Comparison of ENCODE assay signal across 11 cellular contexts in the genomic region with DNA sequence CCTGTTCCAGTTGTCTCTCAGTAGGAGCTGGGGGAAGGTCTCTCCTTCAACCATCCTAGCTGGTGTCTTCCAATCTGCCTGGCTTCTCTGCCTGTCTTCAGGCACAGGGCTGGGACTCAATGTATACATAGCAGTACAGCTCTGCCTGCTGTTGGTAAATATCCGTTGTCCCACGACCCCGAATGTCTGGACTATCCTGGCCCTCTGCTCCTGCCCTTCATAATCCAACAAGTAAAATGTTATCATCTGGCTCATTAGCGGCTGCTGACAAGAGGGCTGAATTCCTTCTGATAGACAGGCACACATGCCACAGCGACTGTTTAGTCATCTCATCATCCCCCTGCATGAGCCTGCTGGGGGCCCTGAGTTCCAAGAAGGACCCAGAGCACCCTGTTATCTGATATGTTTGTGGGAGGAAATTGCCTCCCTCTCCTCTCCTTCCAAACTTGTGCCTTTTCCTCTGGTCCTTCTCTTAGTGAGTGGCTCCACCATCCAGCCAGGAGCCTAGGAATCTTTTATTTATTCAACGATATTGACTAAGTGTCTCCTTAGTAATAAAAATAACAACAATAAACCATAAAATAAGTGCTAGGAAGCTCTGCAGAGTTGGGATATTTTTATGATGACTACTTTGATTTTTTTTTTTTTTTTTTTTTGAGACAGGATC. TPM values are rescaled to one million over a fixed set of nuclear protein-coding genes. Genes with fewer than 3 reads are reported as not detected.
DNase-seq lines count a peak whose midpoint lies in the region; ATAC-seq, FAIRE-seq and TF ChIP-seq lines count a peak whose summit lies in the region.
"Had no signal": no experiment of that assay in that cellular context is flagged by ENCODE, and none has a peak within 500 bp of the region (broad histone marks: within the 10 kb centered on the region; RNA-seq: fewer than 3 reads in every experiment).

No MANE protein-coding gene starts in this region.

- H4K20me1 ChIP-seq in Loucy (ENCODE audit: insufficient read depth, low read length, poor library complexity, severe bottlenecking) (no peaks in the 10 kb centered on the region), K562 (replicated peaks; ENCODE audit: control insufficient read depth, insufficient read depth, low read length) (no peaks in the 10 kb centered on the region)

- H3K4me3 Mint-ChIP-seq in natural killer cell treated with Interleukin-12 subunit alpha and Interleukin-12 subunit beta and Interleukin-15 and Interleukin-18, amount 100 ng/mL, for 72 hours = no peak overlapping the region
- H3K4me3 Mint-ChIP-seq: activated CD4-positive, alpha-beta T cell treated with anti-CD3 and anti-CD28 coated beads, Interleukin-2, amount 10 ng/mL, durations not matched to agents 24 days and 14 days; activated naive CD4-positive, alpha-beta T cell treated with anti-CD3 and anti-CD28 coated beads for 36 hours had no signal

- H3K9me3 ChIP-seq in Loucy (ENCODE audit: insufficient read depth, low read depth, low read length) = no peaks in the 10 kb centered on the region
- no peaks in the 10 kb centered on the region for H3K9me3 ChIP-seq in K562 (replicated peaks; ENCODE audit: control insufficient read depth, insufficient read depth, low read depth, low read length)
- H3K9me3 ChIP-seq in upper lobe of right lung = no peaks in the 10 kb centered on the region
- H3K9me3 ChIP-seq in effector memory CD4-positive, alpha-beta T cell (ENCODE audit: control insufficient read depth, low read length) = no peaks in the 10 kb centered on the region
- H3K9me3 ChIP-seq: lower lobe of right lung, psoas muscle had no signal

- DNase-seq in EL = peak; percentile 89
- peak; percentile 83 to 96 (median 87) for DNase-seq in K562 (ENCODE audit: extremely low read depth in 1 of 4, low spot score in 3 of 4)
- no peak for DNase-seq in natural killer cell treated with Interleukin-12 subunit alpha and Interleukin-12 subunit beta and Interleukin-15 and Interleukin-18, amount 100 ng/mL, for 72 hours (ENCODE audit: low spot score)
- DNase-seq in upper lobe of right lung = no peak
- no peak for DNase-seq in effector memory CD4-positive, alpha-beta T cell
- DNase-seq: activated CD4-positive, alpha-beta T cell treated with anti-CD3 and anti-CD28 coated beads, Interleukin-2, amount 10 ng/mL, durations not matched to agents 24 days and 14 days; activated naive CD4-positive, alpha-beta T cell treated with anti-CD3 and anti-CD28 coated beads for 36 hours; lower lobe of right lung; psoas muscle had no signal

- H3K79me2 ChIP-seq in Loucy (ENCODE audit: insufficient read depth, low read length) (no peaks in the 10 kb centered on the region), K562 (ENCODE audit: control insufficient read depth, insufficient read depth, low read length) (peaks cover 10% of the 10 kb centered on the region; the same call in 2 of the 3 replicates)

- H3K4me3 ChIP-seq in Loucy (ENCODE audit: low read length, poor library complexity, severe bottlenecking) (no peak overlapping the region), K562 (peak overlapping the region; percentile 44), upper lobe of right lung (no peak overlapping the region)
- no peak overlapping the region for H3K4me3 ChIP-seq in effector memory CD4-positive, alpha-beta T cell (ENCODE audit: insufficient read depth, low read depth, low read length, poor library complexity, severe bottlenecking)
- H3K4me3 ChIP-seq: lower lobe of right lung, psoas muscle had no signal

- H3K27ac ChIP-seq in K562 (ENCODE audit: extremely low read depth, low read depth, low read length) = peak overlapping the region; percentile 96
- H3K27ac ChIP-seq in upper lobe of right lung = no peak overlapping the region
- no peak overlapping the region for H3K27ac ChIP-seq in effector memory CD4-positive, alpha-beta T cell (ENCODE audit: insufficient read depth, low read length, poor library complexity, severe bottlenecking)
- H3K27ac ChIP-seq: lower lobe of right lung, psoas muscle had no signal

- H3K4me1 ChIP-seq in Loucy (ENCODE audit: insufficient read depth, low read length, poor library complexity, severe bottlenecking) (peaks cover 54% of the 10 kb centered on the region), K562 (replicated peaks in 1 of 2; ENCODE audit: control insufficient read depth in 2 of 2, insufficient read depth in 2 of 2, low read length in 2 of 2) (peaks cover 29 to 60% of the 10 kb centered on the region in 2 experiments), upper lobe of right lung (peaks cover 7% of the 10 kb centered on the region)
- peaks cover 23% of the 10 kb centered on the region for H3K4me1 ChIP-seq in effector memory CD4-positive, alpha-beta T cell (ENCODE audit: control insufficient read depth, insufficient read depth, low read length, poor library complexity, severe bottlenecking)
- H3K4me1 ChIP-seq: psoas muscle had no signal

- intact Hi-C loops in K562 (cut with micrococcal nuclease) (loop anchor here (1.0 to 5.0 kb wide), 7 partner anchors 17 to 268 kb away; partner anchors contain the start of gene GALNT12), upper lobe of right lung (cut with DNase I) (no loop called here)

- TF ChIP-seq CTCF in Loucy (conservative IDR thresholded peaks at IDR 0.05; ENCODE audit: low read length) (no peak), K562 (IDR thresholded peaks at IDR 0.05 in 2 of 3, conservative IDR thresholded peaks at IDR 0.05 in 1 of 3; ENCODE audit: insufficient read depth in 2 of 3, low read depth in 1 of 3, low read length in 3 of 3) (peak in 1 of 3 experiments; percentile 3; a peak in 1 of 6 replicates), upper lobe of right lung (IDR thresholded peaks at IDR 0.05) (no peak)

- in situ Hi-C loops in K562 (cut with MboI) = no loop called here

- H3K4me2 ChIP-seq in Loucy (ENCODE audit: low read depth, low read length, poor library complexity, severe bottlenecking) (peak overlapping the region; percentile 0), K562 (ENCODE audit: insufficient read depth, low read length) (peak overlapping the region; percentile 94)

- no peaks in the 10 kb centered on the region for H3K9me2 ChIP-seq in Loucy (replicated peaks; ENCODE audit: low read depth, low read length)

- TF ChIP-seq POLR2A in K562 (conservative IDR thresholded peaks at IDR 0.05) = peak; percentile 63

- peak overlapping the region; percentile 9 to 96 for H3K27ac Mint-ChIP-seq in natural killer cell treated with Interleukin-12 subunit alpha and Interleukin-12 subunit beta and Interleukin-15 and Interleukin-18, amount 100 ng/mL, for 72 hours
- H3K27ac Mint-ChIP-seq: activated naive CD4-positive, alpha-beta T cell treated with anti-CD3 and anti-CD28 coated beads for 36 hours had no signal

- H3K9ac ChIP-seq in Loucy (ENCODE audit: low read depth, low read length, poor library complexity, severe bottlenecking) (no peak overlapping the region), K562 (ENCODE audit: insufficient read depth in 1 of 2, low read depth in 2 of 2, low read length in 2 of 2) (peak overlapping the region; percentile 56 to 95; a peak in 3 of 4 replicates)

- peaks cover 9% of the 10 kb centered on the region; the same call in 1 of the 2 replicates for H3F3A ChIP-seq in Loucy (ENCODE audit: low read depth)

- H2AFZ ChIP-seq in Loucy (ENCODE audit: low read length) = no peak overlapping the region
- H2AFZ ChIP-seq in K562 (ENCODE audit: low read depth, low read length) = peak overlapping the region; percentile 73; the same call in 1 of the 2 replicates

- peak; percentile 97 for FAIRE-seq in K562 (lab: Jason Lieb, UNC)

- CTCF ChIA-PET in K562 (lab: Yijun Ruan, JAX; ENCODE audit: low intra/inter-chr PET ratio) = no interaction called here

- POLR2A ChIA-PET in K562 (lab: Yijun Ruan, JAX) = interaction anchor here (0.6 to 3.2 kb wide), 32 partner anchors 9 to 820 kb away, joined by 3 to 53 read pairs (median 4); partner anchors contain the start of genes ALG2, TBC1D2 and TGFBR1

- H3K36me3 Mint-ChIP-seq in natural killer cell treated with Interleukin-12 subunit alpha and Interleukin-12 subunit beta and Interleukin-15 and Interleukin-18, amount 100 ng/mL, for 72 hours = no peaks in the 10 kb centered on the region

- no peaks in the 10 kb centered on the region for H3K9me1 ChIP-seq in K562 (ENCODE audit: control insufficient read depth, insufficient read depth, low read length)

- no TSS peak for BruUV-seq in K562 (replicated peaks; lab: Mats Ljungman, UMichigan)

- H3K27me3 ChIP-seq in Loucy (ENCODE audit: insufficient read depth, low read length, poor library complexity, severe bottlenecking) (no peaks in the 10 kb centered on the region), K562 (ENCODE audit: control insufficient read depth in 2 of 2, insufficient read depth in 2 of 2, low read length in 2 of 2) (no peaks in the 10 kb centered on the region), upper lobe of right lung (no peaks in the 10 kb centered on the region)
- H3K27me3 ChIP-seq in effector memory CD4-positive, alpha-beta T cell (replicated peaks; ENCODE audit: control insufficient read depth, insufficient read depth, low read length, poor library complexity, severe bottlenecking) = no peaks in the 10 kb centered on the region

- H3K9me3 Mint-ChIP-seq in natural killer cell treated with Interleukin-12 subunit alpha and Interleukin-12 subunit beta and Interleukin-15 and Interleukin-18, amount 100 ng/mL, for 72 hours = no peaks in the 10 kb centered on the region
- H3K9me3 Mint-ChIP-seq: activated CD4-positive, alpha-beta T cell treated with anti-CD3 and anti-CD28 coated beads, Interleukin-2, amount 10 ng/mL, durations not matched to agents 24 days and 14 days; activated naive CD4-positive, alpha-beta T cell treated with anti-CD3 and anti-CD28 coated beads for 36 hours had no signal

- 0% methylated on average over 6 of the region's 6 CpGs for WGBS in K562 (ENCODE audit: insufficient coverage, low coverage, missing lambda C conversion rate)

- H3K4me1 Mint-ChIP-seq in natural killer cell treated with Interleukin-12 subunit alpha and Interleukin-12 subunit beta and Interleukin-15 and Interleukin-18, amount 100 ng/mL, for 72 hours (ENCODE audit: low read depth in 2 of 2) = peaks cover 51 to 68% of the 10 kb centered on the region in 2 donors

- no peaks in the 10 kb centered on the region for H3K36me3 ChIP-seq in Loucy (ENCODE audit: insufficient read depth, low read length)
- no peaks in the 10 kb centered on the region for H3K36me3 ChIP-seq in K562 (ENCODE audit: control insufficient read depth, insufficient read depth, low read length)
- no peaks in the 10 kb centered on the region for H3K36me3 ChIP-seq in upper lobe of right lung
- H3K36me3 ChIP-seq in effector memory CD4-positive, alpha-beta T cell (ENCODE audit: control insufficient read depth, insufficient read depth, low read length) = no peaks in the 10 kb centered on the region
- H3K36me3 ChIP-seq: lower lobe of right lung had no signal

- peak; percentile 85 for TF ChIP-seq EP300 in K562 (IDR thresholded peaks at IDR 0.05; ENCODE audit: low read length)

- peak in 1 of 2 experiments; percentile 50; a peak in 3 of 4 replicates for TF ChIP-seq RAD21 in K562 (CRISPR knock-in tag; conservative IDR thresholded peaks at IDR 0.05 in 1 of 2, IDR thresholded peaks at IDR 0.05 in 1 of 2)

- no peaks in the 10 kb centered on the region for H3K27me3 Mint-ChIP-seq in natural killer cell treated with Interleukin-12 subunit alpha and Interleukin-12 subunit beta and Interleukin-15 and Interleukin-18, amount 100 ng/mL, for 72 hours
- H3K27me3 Mint-ChIP-seq: activated CD4-positive, alpha-beta T cell treated with anti-CD3 and anti-CD28 coated beads, Interleukin-2, amount 10 ng/mL, durations not matched to agents 24 days and 14 days had no signal

- ATAC-seq in K562 (peak; percentile 77), upper lobe of right lung (no peak), GM18517 (IDR thresholded peaks at IDR 0.05; ENCODE audit: unreplicated experiment) (no peak)
- no peak for ATAC-seq in natural killer cell treated with Interleukin-12 subunit alpha and Interleukin-12 subunit beta and Interleukin-15 and Interleukin-18, amount 100 ng/mL, for 72 hours
- ATAC-seq: lower lobe of right lung had no signal

RNA-seq across cellular contexts. Expression of gene TGFBR1, which starts 29.5 kb away (rescaled TPM):
- 128 and 138 TPM in 2 replicates for total RNA-seq in K562 (2011; cell fraction: chromatin; rRNA removed; ENCODE audit: low replicate concordance)
- total RNA-seq in K562 (2011; cell fraction: nucleolus; rRNA removed) = 54.0 and 59.5 TPM in 2 replicates
- 105 and 166 TPM in 2 replicates for total RNA-seq in K562 (2011; cell fraction: nucleoplasm; rRNA removed)
- total RNA-seq in K562 (2014; rRNA removed) (22.0 and 23.8 TPM in 2 replicates), K562 (2014; rRNA removed; fragmentation: Illumina TruSeq; extraction: Trizol) (43.7 and 52.6 TPM in 2 replicates), K562 (2015; rRNA removed; fragmentation: Illumina TruSeq; extraction: Trizol) (39.6 and 42.7 TPM in 2 replicates), K562 (2021) (47.1 and 51.9 TPM in 2 replicates), upper lobe of right lung (72.0 TPM)
- polyA plus RNA-seq in K562 (2011; rRNA removed) (60.6 and 62.4 TPM in 2 replicates), K562 (2014; fragmentation: Illumina TruSeq; extraction: Trizol) (21.0 and 22.9 TPM in 2 replicates), K562 (2014; fragmentation: Nextera tagmentation; extraction: Ambion mirVana) (10 to 100 TPM; 15.9 to 57.6 TPM), K562 (2014; rRNA removed) (14.0 and 15.5 TPM in 2 replicates)
- polyA plus RNA-seq in K562 (2011; cell fraction: cytosol; rRNA removed) = 26.0 and 33.7 TPM in 2 replicates
- polyA plus RNA-seq in K562 (2011; cell fraction: nucleus; rRNA removed) = 34.5 and 36.0 TPM in 2 replicates
- polyA plus RNA-seq in K562 (2012) = 21.8 and 26.0 TPM in 2 replicates
- 200 and 204 TPM in 2 replicates for polyA minus RNA-seq in K562 (2011; rRNA and poly(A)+ RNA removed)
- polyA minus RNA-seq in K562 (2011; cell fraction: cytosol; rRNA and poly(A)+ RNA removed) = 71.2 and 76.9 TPM in 2 replicates
- polyA minus RNA-seq in K562 (2011; cell fraction: nucleus; rRNA and poly(A)+ RNA removed) = 21.1 and 40.8 TPM in 2 replicates
- 100 to 1,000 TPM in 1 of 2 donors, 10 to 100 TPM in 1; 62.7 to 105 TPM for total RNA-seq in natural killer cell treated with Interleukin-12 subunit alpha and Interleukin-12 subunit beta and Interleukin-15 and Interleukin-18, amount 100 ng/mL, for 72 hours

Comparison
In these comparisons a context has a peak if more than half of its experiments do, and no peak if none do; other contexts are left out.
1. DNase-seq: peak in EL (single experiment) and K562 (4 of 4); none in natural killer cell treated with Interleukin-12 subunit alpha and Interleukin-12 subunit beta and Interleukin-15 and Interleukin-18, amount 100 ng/mL, for 72 hours (single experiment), upper lobe of right lung (single experiment) and effector memory CD4-positive, alpha-beta T cell (0 of 3).